2 cellular contexts compared by ENCODE assay signal in the genomic region with DNA sequence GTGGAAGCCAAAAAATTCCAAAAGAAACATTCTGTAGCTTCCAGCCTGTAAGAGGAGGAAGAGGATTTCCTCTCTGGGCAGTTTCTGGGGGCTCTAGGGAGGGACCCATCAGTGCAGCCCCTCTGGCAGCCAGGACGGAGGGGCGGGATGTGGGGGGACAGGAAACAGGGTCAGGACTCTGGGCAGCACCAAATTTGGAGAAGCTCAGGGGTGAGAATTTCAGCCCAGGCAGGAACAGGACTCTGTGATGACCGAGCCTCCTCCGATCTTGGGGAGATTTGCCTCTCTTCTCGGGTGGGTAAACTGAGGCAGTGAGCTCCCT.
TF ChIP-seq lines count a peak whose summit lies in the region.

No MANE protein-coding gene starts in this region.

TF ChIP-seq in IMR-90, 13 proteins besides CTCF, POLR2A, EP300 and RAD21:
- no peak for TF ChIP-seq USF2 (IDR thresholded peaks at IDR 0.05; ENCODE audit: low read depth, low read length)

TF ChIP-seq in endothelial cell of umbilical vein, 7 proteins besides CTCF, POLR2A, EP300 and RAD21:
- TF ChIP-seq POLR2AphosphoS5 (IDR thresholded peaks at IDR 0.05; ENCODE audit: insufficient read depth, low read depth, low read length) = no peak
- TF ChIP-seq EZH2 (IDR thresholded peaks at IDR 0.05; ENCODE audit: borderline replicate concordance, low read depth, low read length, severe bottlenecking) = no peak
- no peak for TF ChIP-seq JUN (IDR thresholded peaks at IDR 0.05; ENCODE audit: borderline replicate concordance, insufficient read depth, insufficient read length, low read depth)
- TF ChIP-seq GATA2 (IDR thresholded peaks at IDR 0.05; ENCODE audit: insufficient read depth, insufficient read length, low read depth, low read length) = no peak
